ENCODE assay signal across 6 cellular contexts in the genomic region with DNA sequence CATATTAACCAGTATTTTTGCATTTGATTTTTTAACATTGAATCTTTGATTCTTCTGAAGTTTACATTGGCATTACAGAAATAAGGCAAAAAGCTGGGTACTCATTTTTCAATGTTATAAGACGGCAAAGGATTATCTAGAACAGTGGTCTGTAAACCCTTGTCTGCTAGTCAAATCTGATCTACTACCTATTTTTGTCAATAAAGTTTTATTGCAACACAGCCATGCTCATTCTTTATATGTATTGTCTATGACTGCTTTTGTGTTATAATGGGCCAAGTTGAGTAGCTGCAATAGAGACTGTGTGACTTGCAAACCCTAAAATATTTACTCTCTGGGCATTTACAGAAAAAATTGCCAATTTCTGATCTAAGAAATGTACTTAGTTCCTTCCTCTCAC.
"Had no signal": no experiment of that assay in that cellular context is flagged by ENCODE, and none has a peak within 500 bp of the region (broad histone marks: within the 10 kb centered on the region; RNA-seq: fewer than 3 reads in every experiment).

No MANE protein-coding gene starts in this region.

- FAIRE-seq: HTR-8/SVneo had no signal

- H3K27ac ChIP-seq: HL-60, KMS-11 had no signal

- H3K9ac ChIP-seq: KMS-11 had no signal

- DNase-seq: IMR-90, KBM-7, KG1 had no signal

- H3K4me2 ChIP-seq: KMS-11 had no signal
